Comparison of ENCODE assay signal across 11 cellular contexts in the genomic region with DNA sequence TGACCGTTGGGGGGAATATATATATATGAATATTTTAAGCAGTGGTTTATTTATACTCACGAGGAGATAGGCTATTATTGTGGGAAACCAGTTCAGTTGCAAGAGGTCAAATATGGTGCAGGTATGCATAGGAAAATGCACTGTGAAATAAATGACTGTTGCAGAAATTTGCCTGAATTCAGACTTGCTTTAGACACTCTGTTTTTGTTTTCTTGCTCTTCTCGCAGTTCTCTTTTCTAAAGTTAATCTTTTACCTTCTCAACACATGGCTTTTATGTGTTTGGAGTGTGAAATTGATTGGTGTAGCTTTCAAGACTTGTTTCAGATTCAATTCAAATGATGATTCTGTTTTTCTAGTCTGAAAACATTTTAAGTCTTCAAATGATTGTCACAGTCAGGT.
DNase-seq lines count a peak whose midpoint lies in the region; ATAC-seq and TF ChIP-seq lines count a peak whose summit lies in the region.
"Had no signal": no experiment of that assay in that cellular context is flagged by ENCODE, and none has a peak within 500 bp of the region (broad histone marks: within the 10 kb centered on the region; RNA-seq: fewer than 3 reads in every experiment).

No MANE protein-coding gene starts in this region.

- peak; percentile 66 for ATAC-seq in GM18517 (IDR thresholded peaks at IDR 0.05; ENCODE audit: unreplicated experiment)
- ATAC-seq in GM21528 (IDR thresholded peaks at IDR 0.05; ENCODE audit: low FRiP score, unreplicated experiment), result peak; percentile 42
- ATAC-seq in HG03196 (IDR thresholded peaks at IDR 0.05; ENCODE audit: unreplicated experiment), result peak; percentile 40
- peak; percentile 6 to 33 (median 18) for ATAC-seq in right lobe of liver
- ATAC-seq: Right ventricle myocardium inferior had no signal

- H3K36me3 ChIP-seq in right lobe of liver, result no peaks in the 10 kb centered on the region
- H3K36me3 ChIP-seq in adrenal gland (replicated peaks in 1 of 2), result no peaks in the 10 kb centered on the region
- H3K36me3 ChIP-seq in esophagus muscularis mucosa, result no peaks in the 10 kb centered on the region
- H3K36me3 ChIP-seq: heart right ventricle had no signal

- intact Hi-C loops in right lobe of liver (cut with DNase I), result no loop called here
- intact Hi-C loops in adrenal gland (cut with DNase I), result no loop called here
- intact Hi-C loops in esophagus muscularis mucosa (cut with DNase I), result no loop called here

- H3K27ac ChIP-seq in right lobe of liver (peak overlapping the region; percentile 26 to 87 (median 86)), adrenal gland (no peak overlapping the region), esophagus muscularis mucosa (replicated peaks in 1 of 4) (peak overlapping the region in 1 of 4 donors; percentile 1)

- H3K4me1 ChIP-seq in right lobe of liver (peaks cover 0 to 72% (median 19%) of the 10 kb centered on the region in 4 donors), adrenal gland (replicated peaks in 1 of 2) (peaks cover 2 to 21% of the 10 kb centered on the region in 2 donors), esophagus muscularis mucosa (peaks cover 58 to 93% (median 85%) of the 10 kb centered on the region in 4 donors)

- H3K4me3 ChIP-seq in right lobe of liver, result no peak overlapping the region
- H3K4me3 ChIP-seq in adrenal gland, result no peak overlapping the region
- H3K4me3 ChIP-seq in esophagus muscularis mucosa, result no peak overlapping the region
- H3K4me3 ChIP-seq: heart right ventricle had no signal

- TF ChIP-seq POLR2A in right lobe of liver (IDR thresholded peaks at IDR 0.05) (no peak), adrenal gland (IDR thresholded peaks at IDR 0.05) (no peak), esophagus muscularis mucosa (IDR thresholded peaks at IDR 0.05; ENCODE audit: low read depth) (no peak)

- DNase-seq in right lobe of liver, result no peak
- no peak for DNase-seq in adrenal gland
- DNase-seq in esophagus muscularis mucosa (ENCODE audit: extremely low spot score), result no peak
- DNase-seq in anterior cingulate cortex (lab: John Stamatoyannopoulos, UW), result no peak
- no peak for DNase-seq in cerebellum (ENCODE audit: low spot score)
- DNase-seq: activated naive CD8-positive, alpha-beta T cell treated with anti-CD3 and anti-CD28 coated beads, Interleukin-2, amount 10 ng/mL, durations not matched to agents 7 days and 5 days; heart right ventricle had no signal

- H3K9me3 ChIP-seq in right lobe of liver (no peaks in the 10 kb centered on the region), adrenal gland (replicated peaks in 1 of 3) (no peaks in the 10 kb centered on the region), esophagus muscularis mucosa (no peaks in the 10 kb centered on the region)
- H3K9me3 ChIP-seq: heart right ventricle had no signal

- TF ChIP-seq CTCF in right lobe of liver (IDR thresholded peaks at IDR 0.05) (no peak), adrenal gland (IDR thresholded peaks at IDR 0.05) (no peak), esophagus muscularis mucosa (IDR thresholded peaks at IDR 0.05) (no peak)

- H3K27me3 ChIP-seq in right lobe of liver (no peaks in the 10 kb centered on the region), adrenal gland (no peaks in the 10 kb centered on the region), esophagus muscularis mucosa (no peaks in the 10 kb centered on the region)
- H3K27me3 ChIP-seq: heart right ventricle had no signal

- WGBS in right lobe of liver (ENCODE audit: insufficient coverage, low coverage, low lambda C conversion rate, missing lambda C conversion rate), result 27% methylated on average over 3 of the region's 3 CpGs
- 80 to 90% (median 88%) methylated on average over 3 of the region's 3 CpGs for WGBS in adrenal gland, 4 donors
- 69% methylated on average over 3 of the region's 3 CpGs for WGBS in esophagus muscularis mucosa

- no peak for TF ChIP-seq EP300 in esophagus muscularis mucosa (IDR thresholded peaks at IDR 0.05)

Comparison
In these comparisons a context has a peak if more than half of its experiments do, and no peak if none do; other contexts are left out.
1. H3K27ac ChIP-seq: peak in right lobe of liver (3 of 3); none in adrenal gland (0 of 5).
2. Peak in every context shown above with its lines, with median percentiles within 50 percentile points of each other: ATAC-seq.